19 cellular contexts compared by ENCODE assay signal in the genomic region with DNA sequence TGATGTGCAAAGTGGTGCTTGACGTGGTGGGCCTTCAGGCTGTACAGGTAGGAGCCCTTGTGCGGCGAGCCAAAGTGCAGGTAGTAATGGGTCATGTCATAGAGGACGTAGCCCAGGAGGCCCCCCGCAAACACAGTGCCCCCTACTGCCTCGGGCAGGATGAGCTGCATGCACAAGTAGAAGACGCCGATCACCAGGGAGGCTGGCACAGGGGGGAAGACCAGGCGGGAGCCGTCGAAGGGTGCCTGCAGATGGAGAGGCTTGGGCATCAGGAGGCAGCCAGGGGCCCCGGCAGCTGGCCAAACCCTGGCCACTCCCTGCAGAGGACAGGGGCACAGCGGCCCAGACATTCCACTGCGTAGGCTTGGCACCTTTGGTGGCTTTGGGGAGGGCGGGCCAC. TPM values are rescaled to one million over a fixed set of nuclear protein-coding genes. Genes with fewer than 3 reads are reported as not detected.
"Had no signal": no experiment of that assay in that cellular context is flagged by ENCODE, and none has a peak within 500 bp of the region (broad histone marks: within the 10 kb centered on the region; RNA-seq: fewer than 3 reads in every experiment).

No MANE protein-coding gene starts in this region.

- H3K36me3 ChIP-seq: cardiac muscle cell, left ventricle myocardium inferior, upper lobe of left lung had no signal

- H3K27ac ChIP-seq: cardiac muscle cell, left ventricle myocardium inferior, testis, upper lobe of left lung had no signal

- H3K4me3 ChIP-seq: cardiac muscle cell, left ventricle myocardium inferior, testis, upper lobe of left lung had no signal

- H3K9me3 ChIP-seq: left ventricle myocardium inferior, testis, upper lobe of left lung had no signal

- FAIRE-seq: endometrium, frontal cortex, kidney, TTC549 had no signal

- H3K4me1 ChIP-seq: left ventricle myocardium inferior, testis, upper lobe of left lung had no signal

- ATAC-seq: activated CD8-positive, alpha-beta memory T cell treated with anti-CD3 and anti-CD28 coated beads, Interleukin-2, amount 10 ng/mL, durations not matched to agents 7 days and 5 days; activated T-helper 17 cell treated with anti-CD3 and anti-CD28 coated beads, Interleukin-2, amount 50 U/mL, for 72 hours had no signal

- DNase-seq: activated CD4-positive, alpha-beta memory T cell treated with anti-CD3 and anti-CD28 coated beads, Interleukin-2, amount 10 ng/mL, durations not matched to agents 7 days and 5 days; activated CD4-positive, alpha-beta T cell treated with anti-CD3 and anti-CD28 coated beads for 4 hours; activated CD8-positive, alpha-beta memory T cell treated with anti-CD3 and anti-CD28 coated beads, Interleukin-2, amount 10 ng/mL, durations not matched to agents 7 days and 5 days; activated naive CD4-positive, alpha-beta T cell treated with Interleukin-2 at 50 U/mL for 16 hours; activated naive CD8-positive, alpha-beta T cell treated with anti-CD3 and anti-CD28 coated beads, Interleukin-2, amount 10 ng/mL, durations not matched to agents 7 days and 5 days; amygdala; erythroblast; kidney; left ventricle myocardium inferior; testis had no signal

- H3K27me3 ChIP-seq: cardiac muscle cell, testis, upper lobe of left lung had no signal

RNA-seq across cellular contexts. Expression of gene MLKL, which starts 15.7 kb away (rescaled TPM):
- polyA plus RNA-seq: cardiac muscle cell, neural cell had no signal

RNA-seq across cellular contexts. Expression of gene FA2H, which starts 58.3 kb away (rescaled TPM):
- total RNA-seq: activated naive CD8-positive, alpha-beta T cell treated with anti-CD3 and anti-CD28 coated beads, Interleukin-2, amount 10 ng/mL, durations not matched to agents 7 days and 5 days; left ventricle myocardium inferior; myocyte; osteoblast had no signal
- polyA plus RNA-seq: neural cell had no signal
